In genomic region chr6:121395736-121396135, GRCh38 we compare ENCODE assay signal across 25 cellular contexts. TPM values are rescaled to one million over a fixed set of nuclear protein-coding genes. Genes with fewer than 3 reads are reported as not detected.
"Had no signal": no experiment of that assay in that cellular context is flagged by ENCODE, and none has a peak within 500 bp of the region (broad histone marks: within the 10 kb centered on the region; RNA-seq: fewer than 3 reads in every experiment).

No MANE protein-coding gene starts in this region.

- H3K4me1 Mint-ChIP-seq: immature natural killer cell; natural killer cell; stimulated activated effector memory CD8-positive, alpha-beta T cell treated with anti-CD3 and anti-CD28 coated beads, Interleukin-12 subunit alpha, Interleukin-12 subunit beta, amount 100 ng/mL, for 72 hours had no signal

- ATAC-seq: effector memory CD8-positive, alpha-beta T cell; heart right ventricle; left ventricle myocardium superior; lower lobe of right lung; natural killer cell; pancreas; right lobe of liver; stimulated activated effector memory CD8-positive, alpha-beta T cell treated with anti-CD3 and anti-CD28 coated beads, Interleukin-12 subunit alpha, Interleukin-12 subunit beta, amount 100 ng/mL, for 72 hours had no signal

- DNase-seq: cortex of kidney; effector memory CD8-positive, alpha-beta T cell; erythroblast; esophagus squamous epithelium; foreskin melanocyte; glutamatergic neuron; heart right ventricle; hypothalamus; immature natural killer cell; islet precursor cell; kidney glomerular epithelial cell; left ventricle myocardium superior; lower lobe of right lung; natural killer cell; pancreas; right lobe of liver; stimulated activated CD4-positive, alpha-beta T cell treated with anti-CD3 and anti-CD28 coated beads, Interleukin-2, amount 100 ng/mL, for 24 hours; stimulated activated CD4-positive, alpha-beta T cell treated with anti-CD3 and anti-CD28 coated beads, Interleukin-4, amount 100 ng/mL, for 24 hours; stimulated activated naive CD4-positive, alpha-beta T cell treated with Interleukin-2 at 50 U/mL for 16 hours; stomach; tibial artery had no signal

- H3K9me3 ChIP-seq: esophagus squamous epithelium, heart right ventricle, lower lobe of right lung, neutrophil, pancreas, right lobe of liver, stomach, tibial artery had no signal

- H3K27me3 Mint-ChIP-seq: type B pancreatic cell had no signal

- H3K27me3 ChIP-seq: esophagus squamous epithelium, heart right ventricle, neutrophil, pancreas, right lobe of liver, stomach, tibial artery had no signal

- H3K27ac ChIP-seq: esophagus squamous epithelium, heart right ventricle, lower lobe of right lung, neutrophil, pancreas, right lobe of liver, stomach, tibial artery had no signal

- H3K4me1 ChIP-seq: esophagus squamous epithelium, heart right ventricle, lower lobe of right lung, pancreas, right lobe of liver, stomach, tibial artery had no signal

- H3K9me3 Mint-ChIP-seq: effector memory CD8-positive, alpha-beta T cell; natural killer cell; neural crest cell; stimulated activated effector memory CD8-positive, alpha-beta T cell treated with anti-CD3 and anti-CD28 coated beads, Interleukin-12 subunit alpha, Interleukin-12 subunit beta, amount 100 ng/mL, for 72 hours; type B pancreatic cell had no signal

- H3K27ac Mint-ChIP-seq: effector memory CD8-positive, alpha-beta T cell; immature natural killer cell; natural killer cell; stimulated activated effector memory CD8-positive, alpha-beta T cell treated with anti-CD3 and anti-CD28 coated beads, Interleukin-12 subunit alpha, Interleukin-12 subunit beta, amount 100 ng/mL, for 72 hours; type B pancreatic cell had no signal

- H3K4me3 Mint-ChIP-seq: effector memory CD8-positive, alpha-beta T cell; immature natural killer cell; natural killer cell; neural crest cell; stimulated activated effector memory CD8-positive, alpha-beta T cell treated with anti-CD3 and anti-CD28 coated beads, Interleukin-12 subunit alpha, Interleukin-12 subunit beta, amount 100 ng/mL, for 72 hours; type B pancreatic cell had no signal

- H3K4me3 ChIP-seq: esophagus squamous epithelium, heart right ventricle, lower lobe of right lung, pancreas, right lobe of liver, stomach, tibial artery had no signal

- H3K36me3 Mint-ChIP-seq: immature natural killer cell; natural killer cell; stimulated activated effector memory CD8-positive, alpha-beta T cell treated with anti-CD3 and anti-CD28 coated beads, Interleukin-12 subunit alpha, Interleukin-12 subunit beta, amount 100 ng/mL, for 72 hours; type B pancreatic cell had no signal

- H3K36me3 ChIP-seq: esophagus squamous epithelium, heart right ventricle, lower lobe of right lung, neutrophil, pancreas, right lobe of liver, stomach, tibial artery had no signal

RNA-seq across cellular contexts. Expression of gene GJA1, which starts 39.7 kb away (rescaled TPM):
- total RNA-seq: natural killer cell had no signal
